Comparison of ENCODE assay signal across 1 cellular context in genomic region chr1:67213164-67213563, GRCh38.
TF ChIP-seq lines count a peak whose summit lies in the region.

No MANE protein-coding gene starts in this region.

TF ChIP-seq in GM23338, 12 proteins besides CTCF, POLR2A, EP300 and RAD21 (continued from another document):
- TF ChIP-seq, protein P1, sequence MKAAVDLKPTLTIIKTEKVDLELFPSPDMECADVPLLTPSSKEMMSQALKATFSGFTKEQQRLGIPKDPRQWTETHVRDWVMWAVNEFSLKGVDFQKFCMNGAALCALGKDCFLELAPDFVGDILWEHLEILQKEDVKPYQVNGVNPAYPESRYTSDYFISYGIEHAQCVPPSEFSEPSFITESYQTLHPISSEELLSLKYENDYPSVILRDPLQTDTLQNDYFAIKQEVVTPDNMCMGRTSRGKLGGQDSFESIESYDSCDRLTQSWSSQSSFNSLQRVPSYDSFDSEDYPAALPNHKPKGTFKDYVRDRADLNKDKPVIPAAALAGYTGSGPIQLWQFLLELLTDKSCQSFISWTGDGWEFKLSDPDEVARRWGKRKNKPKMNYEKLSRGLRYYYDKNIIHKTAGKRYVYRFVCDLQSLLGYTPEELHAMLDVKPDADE (IDR thresholded peaks at IDR 0.05): no peak
- TF ChIP-seq EZH2 (IDR thresholded peaks at IDR 0.05; ENCODE audit: low read depth, unreplicated experiment): no peak
- TF ChIP-seq ZNF331 (CRISPR knock-in tag; IDR thresholded peaks at IDR 0.05; ENCODE audit: low read depth): no peak
- TF ChIP-seq EZH2phosphoT487 (IDR thresholded peaks at IDR 0.05; ENCODE audit: unreplicated experiment): no peak
- no peak for TF ChIP-seq NANOG (IDR thresholded peaks at IDR 0.05; ENCODE audit: borderline replicate concordance)
- TF ChIP-seq, protein P2, sequence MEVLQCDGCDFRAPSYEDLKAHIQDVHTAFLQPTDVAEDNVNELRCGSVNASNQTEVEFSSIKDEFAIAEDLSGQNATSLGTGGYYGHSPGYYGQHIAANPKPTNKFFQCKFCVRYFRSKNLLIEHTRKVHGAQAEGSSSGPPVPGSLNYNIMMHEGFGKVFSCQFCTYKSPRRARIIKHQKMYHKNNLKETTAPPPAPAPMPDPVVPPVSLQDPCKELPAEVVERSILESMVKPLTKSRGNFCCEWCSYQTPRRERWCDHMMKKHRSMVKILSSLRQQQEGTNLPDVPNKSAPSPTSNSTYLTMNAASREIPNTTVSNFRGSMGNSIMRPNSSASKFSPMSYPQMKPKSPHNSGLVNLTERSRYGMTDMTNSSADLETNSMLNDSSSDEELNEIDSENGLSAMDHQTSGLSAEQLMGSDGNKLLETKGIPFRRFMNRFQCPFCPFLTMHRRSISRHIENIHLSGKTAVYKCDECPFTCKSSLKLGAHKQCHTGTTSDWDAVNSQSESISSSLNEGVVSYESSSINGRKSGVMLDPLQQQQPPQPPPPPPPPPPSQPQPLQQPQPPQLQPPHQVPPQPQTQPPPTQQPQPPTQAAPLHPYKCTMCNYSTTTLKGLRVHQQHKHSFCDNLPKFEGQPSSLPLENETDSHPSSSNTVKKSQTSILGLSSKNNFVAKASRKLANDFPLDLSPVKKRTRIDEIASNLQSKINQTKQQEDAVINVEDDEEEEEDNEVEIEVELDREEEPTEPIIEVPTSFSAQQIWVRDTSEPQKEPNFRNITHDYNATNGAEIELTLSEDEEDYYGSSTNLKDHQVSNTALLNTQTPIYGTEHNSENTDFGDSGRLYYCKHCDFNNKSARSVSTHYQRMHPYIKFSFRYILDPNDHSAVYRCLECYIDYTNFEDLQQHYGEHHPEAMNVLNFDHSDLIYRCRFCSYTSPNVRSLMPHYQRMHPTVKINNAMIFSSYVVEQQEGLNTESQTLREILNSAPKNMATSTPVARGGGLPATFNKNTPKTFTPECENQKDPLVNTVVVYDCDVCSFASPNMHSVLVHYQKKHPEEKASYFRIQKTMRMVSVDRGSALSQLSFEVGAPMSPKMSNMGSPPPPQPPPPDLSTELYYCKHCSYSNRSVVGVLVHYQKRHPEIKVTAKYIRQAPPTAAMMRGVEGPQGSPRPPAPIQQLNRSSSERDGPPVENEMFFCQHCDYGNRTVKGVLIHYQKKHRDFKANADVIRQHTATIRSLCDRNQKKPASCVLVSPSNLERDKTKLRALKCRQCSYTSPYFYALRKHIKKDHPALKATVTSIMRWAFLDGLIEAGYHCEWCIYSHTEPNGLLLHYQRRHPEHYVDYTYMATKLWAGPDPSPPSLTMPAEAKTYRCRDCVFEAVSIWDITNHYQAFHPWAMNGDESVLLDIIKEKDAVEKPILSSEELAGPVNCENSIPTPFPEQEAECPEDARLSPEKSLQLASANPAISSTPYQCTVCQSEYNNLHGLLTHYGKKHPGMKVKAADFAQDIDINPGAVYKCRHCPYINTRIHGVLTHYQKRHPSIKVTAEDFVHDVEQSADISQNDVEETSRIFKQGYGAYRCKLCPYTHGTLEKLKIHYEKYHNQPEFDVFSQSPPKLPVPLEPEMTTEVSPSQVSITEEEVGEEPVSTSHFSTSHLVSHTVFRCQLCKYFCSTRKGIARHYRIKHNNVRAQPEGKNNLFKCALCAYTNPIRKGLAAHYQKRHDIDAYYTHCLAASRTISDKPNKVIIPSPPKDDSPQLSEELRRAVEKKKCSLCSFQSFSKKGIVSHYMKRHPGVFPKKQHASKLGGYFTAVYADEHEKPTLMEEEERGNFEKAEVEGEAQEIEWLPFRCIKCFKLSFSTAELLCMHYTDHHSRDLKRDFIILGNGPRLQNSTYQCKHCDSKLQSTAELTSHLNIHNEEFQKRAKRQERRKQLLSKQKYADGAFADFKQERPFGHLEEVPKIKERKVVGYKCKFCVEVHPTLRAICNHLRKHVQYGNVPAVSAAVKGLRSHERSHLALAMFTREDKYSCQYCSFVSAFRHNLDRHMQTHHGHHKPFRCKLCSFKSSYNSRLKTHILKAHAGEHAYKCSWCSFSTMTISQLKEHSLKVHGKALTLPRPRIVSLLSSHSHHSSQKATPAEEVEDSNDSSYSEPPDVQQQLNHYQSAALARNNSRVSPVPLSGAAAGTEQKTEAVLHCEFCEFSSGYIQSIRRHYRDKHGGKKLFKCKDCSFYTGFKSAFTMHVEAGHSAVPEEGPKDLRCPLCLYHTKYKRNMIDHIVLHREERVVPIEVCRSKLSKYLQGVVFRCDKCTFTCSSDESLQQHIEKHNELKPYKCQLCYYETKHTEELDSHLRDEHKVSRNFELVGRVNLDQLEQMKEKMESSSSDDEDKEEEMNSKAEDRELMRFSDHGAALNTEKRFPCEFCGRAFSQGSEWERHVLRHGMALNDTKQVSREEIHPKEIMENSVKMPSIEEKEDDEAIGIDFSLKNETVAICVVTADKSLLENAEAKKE (CRISPR knock-in tag; IDR thresholded peaks at IDR 0.05): no peak
- TF ChIP-seq CREB1 (CRISPR knock-in tag; IDR thresholded peaks at IDR 0.05; ENCODE audit: low read depth): no peak
- no peak for TF ChIP-seq STAT1 (IDR thresholded peaks at IDR 0.05; ENCODE audit: unreplicated experiment)
